Comparison of ENCODE assay signal across 9 cellular contexts in the genomic region with DNA sequence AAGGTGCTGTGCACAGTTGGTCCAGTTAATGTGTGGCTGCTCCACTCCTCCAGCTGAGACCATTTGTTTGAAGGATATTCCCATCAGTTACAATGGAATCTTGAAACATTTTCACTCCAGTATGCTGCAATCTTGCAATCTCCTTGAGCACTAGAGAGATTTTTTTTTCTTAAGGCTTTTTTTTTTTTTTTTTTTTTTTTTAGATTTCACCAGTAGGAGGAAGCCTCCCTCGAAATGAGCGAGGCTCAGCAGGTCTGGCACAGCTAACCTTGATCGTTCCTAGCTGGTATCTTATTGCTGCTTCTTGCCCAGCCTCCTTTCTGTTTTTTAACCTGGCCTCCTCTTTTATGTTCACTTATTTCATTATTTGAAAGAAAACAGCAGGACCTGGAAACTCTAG. TPM values are rescaled to one million over a fixed set of nuclear protein-coding genes. Genes with fewer than 3 reads are reported as not detected.
A peak's percentile ranks its signal among the peaks of the same experiment; 100 is the strongest.
DNase-seq lines count a peak whose midpoint lies in the region; ATAC-seq and TF ChIP-seq lines count a peak whose summit lies in the region.
"Had no signal": no experiment of that assay in that cellular context is flagged by ENCODE, and none has a peak within 500 bp of the region (broad histone marks: within the 10 kb centered on the region; RNA-seq: fewer than 3 reads in every experiment).

No MANE protein-coding gene starts in this region.

- no peaks in the 10 kb centered on the region for H3K79me2 ChIP-seq in HCT116 (ENCODE audit: insufficient read depth, low read length)

- peak overlapping the region; percentile 63 for H3K4me2 ChIP-seq in HCT116 (ENCODE audit: low read length)

- TF ChIP-seq RAD21 in HCT116 (IDR thresholded peaks at IDR 0.05; ENCODE audit: low read depth), result no peak

- no peaks in the 10 kb centered on the region for H3K27me3 ChIP-seq in HCT116 (ENCODE audit: insufficient read depth, low read length)

- H4K20me1 ChIP-seq in HCT116 (ENCODE audit: insufficient read depth), result no peaks in the 10 kb centered on the region

- no peaks in the 10 kb centered on the region for H3K9me3 ChIP-seq in HCT116 (ENCODE audit: control insufficient read depth in 1 of 2, insufficient read depth in 1 of 2, low read depth in 1 of 2, low read length in 2 of 2)

- no peaks in the 10 kb centered on the region for H3K9me3 Mint-ChIP-seq in activated CD8-positive, alpha-beta T cell treated with anti-CD3 and anti-CD28 coated beads for 36 hours
- H3K9me3 Mint-ChIP-seq in immature natural killer cell, result peaks cover 0 to 1% (median 0%) of the 10 kb centered on the region in 6 donors

- H3K36me3 ChIP-seq in HCT116 (ENCODE audit: control insufficient read depth in 1 of 2, insufficient read depth in 2 of 2, low read length in 2 of 2), result no peaks in the 10 kb centered on the region

- no peak overlapping the region for H3K4me3 ChIP-seq in HCT116 (replicated peaks in 1 of 2; ENCODE audit: low read depth in 1 of 2, low read length in 2 of 2)
- no peak overlapping the region for H3K4me3 ChIP-seq in lower leg skin (ENCODE audit: low read depth, poor library complexity, severe bottlenecking)

- H3K36me3 Mint-ChIP-seq in activated CD8-positive, alpha-beta T cell treated with anti-CD3 and anti-CD28 coated beads for 36 hours (ENCODE audit: low read depth), result no peaks in the 10 kb centered on the region
- peaks cover 3 to 6% (median 6%) of the 10 kb centered on the region in 3 donors for H3K36me3 Mint-ChIP-seq in immature natural killer cell

- intact Hi-C loops in HCT116 (cut with micrococcal nuclease) (no loop called here), lower leg skin (cut with DNase I; ENCODE audit: low total_unique reads) (no loop called here)
- intact Hi-C loops in activated CD8-positive, alpha-beta T cell treated with anti-CD3 and anti-CD28 coated beads for 36 hours (cut with micrococcal nuclease), result no loop called here

- DNase-seq in AG20443 (ENCODE audit: low spot score) (peak; percentile 44), HCT116 (ENCODE audit: low read depth, low spot score) (peak; percentile 3), immature natural killer cell (peak; percentile 41 to 56 (median 47)), NCI-H187 treated with DMSO at 0.1 percent for 48 hours (lab: John Stamatoyannopoulos, UW) (no peak), midbrain (lab: John Stamatoyannopoulos, UW) (no peak), lower leg skin (ENCODE audit: low spot score in 2 of 2) (no peak)
- DNase-seq in activated CD8-positive, alpha-beta T cell treated with anti-CD3 and anti-CD28 coated beads for 36 hours, result no peak
- DNase-seq: NCI-H526 treated with DMSO at 0.1 percent for 48 hours had no signal

- H3K27ac ChIP-seq in HCT116 (ENCODE audit: low read depth, low read length), result no peak overlapping the region

- POLR2A ChIA-PET in HCT116 (lab: Charles Lee), result interaction anchor here (1.0 kb wide), 1 partner anchor 9 kb away, joined by 3 read pairs; no protein-coding TSS in a partner anchor
- POLR2A ChIA-PET in activated CD8-positive, alpha-beta T cell treated with anti-CD3 and anti-CD28 coated beads for 36 hours (lab: Charles Lee), result no interaction called here

- H3K4me1 ChIP-seq in HCT116 (ENCODE audit: control insufficient read depth in 1 of 2, insufficient read depth in 2 of 2, low read length in 2 of 2), result peaks cover 4 to 18% of the 10 kb centered on the region in 2 experiments; a peak in 3 of 4 replicates

- TF ChIP-seq POLR2A in HCT116 (IDR thresholded peaks at IDR 0.05; ENCODE audit: borderline replicate concordance, extremely low read depth, insufficient read depth, insufficient read length), result no peak
- TF ChIP-seq POLR2A in lower leg skin (IDR thresholded peaks at IDR 0.05), result no peak

- CTCF ChIA-PET in HCT116 (lab: Charles Lee), result interaction anchor here (0.7 kb wide), 1 partner anchor 36 kb away, joined by 4 read pairs; no protein-coding TSS in a partner anchor
- CTCF ChIA-PET in activated CD8-positive, alpha-beta T cell treated with anti-CD3 and anti-CD28 coated beads for 36 hours (lab: Charles Lee), result interaction anchor here (0.9 to 1.3 kb wide), 3 partner anchors 10 to 45 kb away, joined by 3 to 5 read pairs (median 4); no protein-coding TSS in a partner anchor

- RAD21 ChIA-PET in HCT116 (lab: Charles Lee; ENCODE audit: low non-redundant PET in 1 of 2, low total read pairs in 2 of 2, uncharacterized antibody in 2 of 2, unreplicated experiment in 2 of 2), result no interaction called here

- no TSS peak for BruUV-seq in HCT116 (replicated peaks; lab: Mats Ljungman, UMichigan)

- H3K27ac Mint-ChIP-seq in activated CD8-positive, alpha-beta T cell treated with anti-CD3 and anti-CD28 coated beads for 36 hours, result no peak overlapping the region
- H3K27ac Mint-ChIP-seq in immature natural killer cell, result peak overlapping the region in 5 of 6 donors; percentile 51 to 92 (median 83)

- no peak overlapping the region for H3K9ac ChIP-seq in HCT116 (ENCODE audit: low read length)

- WGBS in lower leg skin, 2 donors, result 27 to 36% methylated on average over 3 of the region's 3 CpGs

- no peaks in the 10 kb centered on the region for H3K27me3 Mint-ChIP-seq in activated CD8-positive, alpha-beta T cell treated with anti-CD3 and anti-CD28 coated beads for 36 hours
- peaks cover 0 to 8% (median 4%) of the 10 kb centered on the region in 3 donors for H3K27me3 Mint-ChIP-seq in immature natural killer cell (ENCODE audit: low read depth in 3 of 3)

- TF ChIP-seq CTCF in HCT116 (IDR thresholded peaks at IDR 0.05 in 2 of 3, conservative IDR thresholded peaks at IDR 0.05 in 1 of 3; ENCODE audit: borderline replicate concordance in 1 of 3, insufficient read depth in 1 of 3, low read depth in 2 of 3, low read length in 2 of 3) (peak in 1 of 3 experiments; percentile 16; a peak in 1 of 6 replicates), lower leg skin (IDR thresholded peaks at IDR 0.05) (no peak)
- peak; percentile 46 for TF ChIP-seq CTCF in activated CD8-positive, alpha-beta T cell treated with anti-CD3 and anti-CD28 coated beads for 36 hours (IDR thresholded peaks at IDR 0.05)

- ATAC-seq in HCT116 (peak; percentile 53), HG03565 (IDR thresholded peaks at IDR 0.05; ENCODE audit: unreplicated experiment) (no peak)
- ATAC-seq in activated CD8-positive, alpha-beta T cell treated with anti-CD3 and anti-CD28 coated beads for 36 hours, result no peak

- H3K9me2 ChIP-seq in HCT116 (ENCODE audit: insufficient read depth), result no peaks in the 10 kb centered on the region

- peaks cover 19% of the 10 kb centered on the region for H3K4me1 Mint-ChIP-seq in activated CD8-positive, alpha-beta T cell treated with anti-CD3 and anti-CD28 coated beads for 36 hours (ENCODE audit: low read depth)
- peaks cover 34 to 56% of the 10 kb centered on the region in 2 donors for H3K4me1 Mint-ChIP-seq in immature natural killer cell

- no peak overlapping the region for H3K4me3 Mint-ChIP-seq in activated CD8-positive, alpha-beta T cell treated with anti-CD3 and anti-CD28 coated beads for 36 hours
- peak overlapping the region; percentile 9 to 59 (median 55) for H3K4me3 Mint-ChIP-seq in immature natural killer cell

- H2AFZ ChIP-seq in HCT116 (ENCODE audit: low read depth, low read length, poor library complexity, severe bottlenecking), result peak overlapping the region; percentile 99

TF ChIP-seq in HCT116, 20 proteins besides CTCF, POLR2A, EP300 and RAD21 (continues in another document):
- no peak for TF ChIP-seq CEBPB (IDR thresholded peaks at IDR 0.05; ENCODE audit: low read depth)
- TF ChIP-seq REST (IDR thresholded peaks at IDR 0.05; ENCODE audit: low read depth), result no peak
- TF ChIP-seq, protein P1, sequence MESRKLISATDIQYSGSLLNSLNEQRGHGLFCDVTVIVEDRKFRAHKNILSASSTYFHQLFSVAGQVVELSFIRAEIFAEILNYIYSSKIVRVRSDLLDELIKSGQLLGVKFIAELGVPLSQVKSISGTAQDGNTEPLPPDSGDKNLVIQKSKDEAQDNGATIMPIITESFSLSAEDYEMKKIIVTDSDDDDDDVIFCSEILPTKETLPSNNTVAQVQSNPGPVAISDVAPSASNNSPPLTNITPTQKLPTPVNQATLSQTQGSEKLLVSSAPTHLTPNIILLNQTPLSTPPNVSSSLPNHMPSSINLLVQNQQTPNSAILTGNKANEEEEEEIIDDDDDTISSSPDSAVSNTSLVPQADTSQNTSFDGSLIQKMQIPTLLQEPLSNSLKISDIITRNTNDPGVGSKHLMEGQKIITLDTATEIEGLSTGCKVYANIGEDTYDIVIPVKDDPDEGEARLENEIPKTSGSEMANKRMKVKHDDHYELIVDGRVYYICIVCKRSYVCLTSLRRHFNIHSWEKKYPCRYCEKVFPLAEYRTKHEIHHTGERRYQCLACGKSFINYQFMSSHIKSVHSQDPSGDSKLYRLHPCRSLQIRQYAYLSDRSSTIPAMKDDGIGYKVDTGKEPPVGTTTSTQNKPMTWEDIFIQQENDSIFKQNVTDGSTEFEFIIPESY (IDR thresholded peaks at IDR 0.05; ENCODE audit: extremely low read depth, insufficient replicate concordance, low read length), result no peak
- no peak for TF ChIP-seq SRF (IDR thresholded peaks at IDR 0.05; ENCODE audit: low read depth)

RNA-seq across cellular contexts. Expression of gene RAP2B, which starts 48.1 kb away (rescaled TPM):
- total RNA-seq in HCT116 (2021; ENCODE audit: unreplicated experiment) (24.2 TPM), lower leg skin (10 to 100 TPM; 10.1 to 13.7 (median 11.7) TPM)
- 12.1 and 13.6 TPM in 2 replicates for polyA plus RNA-seq in HCT116 (2012)
- 10 to 100 TPM; 14.4 to 15.3 TPM for total RNA-seq in activated CD8-positive, alpha-beta T cell treated with anti-CD3 and anti-CD28 coated beads for 36 hours
- 10 to 100 TPM; 15.9 to 29.8 (median 23.2) TPM for polyA plus RNA-seq in immature natural killer cell

Comparison
In these comparisons a context has a peak if more than half of its experiments do, and no peak if none do; other contexts are left out.
1. DNase-seq: peak in AG20443 (single experiment), HCT116 (single experiment) and immature natural killer cell (3 of 3); none in activated CD8-positive, alpha-beta T cell treated with anti-CD3 and anti-CD28 coated beads for 36 hours (single experiment), NCI-H187 treated with DMSO at 0.1 percent for 48 hours (single experiment), midbrain (single experiment) and lower leg skin (0 of 2).